1 cellular context compared by ENCODE assay signal in the genomic region with DNA sequence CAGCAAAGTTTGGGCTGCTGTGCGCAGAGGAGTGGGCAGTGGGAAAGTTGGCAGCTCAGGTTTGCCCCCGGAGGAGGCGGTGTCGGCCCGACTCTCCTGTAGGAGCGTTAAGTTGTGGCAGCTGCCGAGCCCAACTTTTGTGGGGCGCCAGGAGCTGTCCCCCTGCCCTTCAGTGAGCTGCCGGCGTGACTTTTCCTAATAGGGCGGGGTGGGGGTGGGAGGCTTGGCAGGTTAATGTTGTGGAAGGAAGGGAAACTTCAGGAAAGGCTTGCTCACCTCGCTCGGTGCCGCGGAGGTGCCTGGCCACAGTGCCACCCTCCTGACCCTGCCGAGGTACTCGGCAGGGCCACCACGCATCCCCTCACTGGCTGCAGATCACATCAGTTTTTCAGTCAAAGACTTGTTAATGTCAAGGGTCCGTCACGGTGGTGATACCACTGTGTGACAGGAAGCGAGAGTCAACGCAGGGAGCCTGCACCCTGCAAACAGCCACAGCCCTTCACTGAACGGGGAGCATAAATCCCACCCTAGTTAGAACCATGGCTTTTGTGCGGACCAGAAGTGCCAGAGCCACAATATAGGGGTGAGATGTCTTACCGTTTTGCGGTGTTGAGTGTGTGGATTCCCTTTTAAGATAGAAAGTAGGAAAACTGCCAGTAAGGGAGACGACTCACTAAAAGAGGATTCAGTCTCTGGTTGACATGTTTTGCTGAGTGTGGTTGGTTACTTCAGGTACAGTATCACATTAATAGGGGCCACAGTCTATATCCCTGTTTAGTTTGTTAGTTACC.
TF ChIP-seq lines count a peak whose summit lies in the region.

No MANE protein-coding gene starts in this region.

TF ChIP-seq in SK-N-SH, 30 proteins besides CTCF, POLR2A, EP300 and RAD21 (continued from another document):
- TF ChIP-seq, protein P1, sequence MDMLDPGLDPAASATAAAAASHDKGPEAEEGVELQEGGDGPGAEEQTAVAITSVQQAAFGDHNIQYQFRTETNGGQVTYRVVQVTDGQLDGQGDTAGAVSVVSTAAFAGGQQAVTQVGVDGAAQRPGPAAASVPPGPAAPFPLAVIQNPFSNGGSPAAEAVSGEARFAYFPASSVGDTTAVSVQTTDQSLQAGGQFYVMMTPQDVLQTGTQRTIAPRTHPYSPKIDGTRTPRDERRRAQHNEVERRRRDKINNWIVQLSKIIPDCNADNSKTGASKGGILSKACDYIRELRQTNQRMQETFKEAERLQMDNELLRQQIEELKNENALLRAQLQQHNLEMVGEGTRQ (IDR thresholded peaks at IDR 0.05; ENCODE audit: borderline replicate concordance, low read depth, low read length) = no peak
- no peak for TF ChIP-seq POLR2AphosphoS5 (IDR thresholded peaks at IDR 0.05; ENCODE audit: low read depth, low read length)
- TF ChIP-seq, protein P2, sequence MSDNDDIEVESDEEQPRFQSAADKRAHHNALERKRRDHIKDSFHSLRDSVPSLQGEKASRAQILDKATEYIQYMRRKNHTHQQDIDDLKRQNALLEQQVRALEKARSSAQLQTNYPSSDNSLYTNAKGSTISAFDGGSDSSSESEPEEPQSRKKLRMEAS (IDR thresholded peaks at IDR 0.05; ENCODE audit: low read depth) = no peak
- no peak for TF ChIP-seq SIN3A (IDR thresholded peaks at IDR 0.05; ENCODE audit: borderline replicate concordance, low read depth, low read length)
